Comparison of ENCODE assay signal across 8 cellular contexts in genomic region chr6:13013681-13014550, GRCh38.
DNase-seq lines count a peak whose midpoint lies in the region; ATAC-seq and TF ChIP-seq lines count a peak whose summit lies in the region.

No MANE protein-coding gene starts in this region.

- no peak for TF ChIP-seq POLR2A in breast epithelium (IDR thresholded peaks at IDR 0.05)
- TF ChIP-seq POLR2A in uterus (IDR thresholded peaks at IDR 0.05), result no peak

- H3K27ac Mint-ChIP-seq in MCF 10A (ENCODE audit: low read depth, unreplicated experiment) (no peak overlapping the region), mesothelial cell of epicardium (no peak overlapping the region)

- peak overlapping the region; percentile 50 to 71 (median 53) for H3K4me3 ChIP-seq in breast epithelium
- peak overlapping the region; percentile 24 to 27 for H3K4me3 ChIP-seq in uterus

- BruUV-seq in MCF 10A (replicated peaks; lab: Mats Ljungman, UMichigan), result no TSS peak

- CTCF ChIA-PET in MCF 10A (lab: Yijun Ruan, JAX), result interaction anchor here (0.7 kb wide), 2 partner anchors 99 to 1886 kb away, joined by 4 to 5 read pairs; no protein-coding TSS in a partner anchor

- POLR2A ChIA-PET in MCF 10A (lab: Yijun Ruan, JAX), result no interaction called here

- DNase-seq in breast epithelium (ENCODE audit: low spot score in 2 of 2) (no peak), MCF 10A (ENCODE audit: unreplicated experiment) (no peak), dermis blood vessel endothelial cell (peak; percentile 28), mesothelial cell of epicardium (ENCODE audit: low spot score in 2 of 2, unreplicated experiment in 2 of 2) (peak in 1 of 2 experiments; percentile 38), uterus (no peak), cerebellar cortex (ENCODE audit: low spot score) (no peak), DMS153 treated with DMSO at 0.1 percent for 48 hours (lab: John Stamatoyannopoulos, UW; ENCODE audit: unreplicated experiment) (no peak)

- H3K27me3 Mint-ChIP-seq in MCF 10A (ENCODE audit: insufficient read depth, unreplicated experiment) (peaks cover 68% of the 10 kb centered on the region), mesothelial cell of epicardium (ENCODE audit: low read depth) (peaks cover 89% of the 10 kb centered on the region)

- ATAC-seq in HG03378 (IDR thresholded peaks at IDR 0.05; ENCODE audit: unreplicated experiment), result no peak

- no peak for TF ChIP-seq CTCF in breast epithelium (IDR thresholded peaks at IDR 0.05)
- no peak for TF ChIP-seq CTCF in MCF 10A (IDR thresholded peaks at IDR 0.05; ENCODE audit: unreplicated experiment)
- TF ChIP-seq CTCF in mesothelial cell of epicardium (IDR thresholded peaks at IDR 0.05; ENCODE audit: unreplicated experiment), result no peak
- TF ChIP-seq CTCF in uterus (IDR thresholded peaks at IDR 0.05), result no peak

- no peaks in the 10 kb centered on the region for H3K36me3 ChIP-seq in breast epithelium
- H3K36me3 ChIP-seq in uterus, result no peaks in the 10 kb centered on the region

- H3K4me3 Mint-ChIP-seq in MCF 10A (ENCODE audit: unreplicated experiment) (no peak overlapping the region), mesothelial cell of epicardium (peak overlapping the region; percentile 74)

- H3K27ac ChIP-seq in breast epithelium (no peak overlapping the region), uterus (no peak overlapping the region)

- H3K4me1 Mint-ChIP-seq in MCF 10A (ENCODE audit: insufficient read depth, unreplicated experiment) (no peaks in the 10 kb centered on the region), mesothelial cell of epicardium (peaks cover 18% of the 10 kb centered on the region)

- H3K36me3 Mint-ChIP-seq in MCF 10A (ENCODE audit: insufficient read depth, unreplicated experiment) (no peaks in the 10 kb centered on the region), mesothelial cell of epicardium (no peaks in the 10 kb centered on the region)

- H3K9me3 Mint-ChIP-seq in MCF 10A (ENCODE audit: unreplicated experiment) (no peaks in the 10 kb centered on the region), mesothelial cell of epicardium (no peaks in the 10 kb centered on the region)

- intact Hi-C loops in breast epithelium (cut with DNase I; ENCODE audit: low total_unique reads) (no loop called here), MCF 10A (cut with micrococcal nuclease) (no loop called here), uterus (cut with DNase I; ENCODE audit: low total_unique reads) (no loop called here)

- H3K27me3 ChIP-seq in breast epithelium (peaks cover 0 to 32% of the 10 kb centered on the region in 2 donors), uterus (peaks cover 0 to 8% of the 10 kb centered on the region in 2 donors)

- H3K9me3 ChIP-seq in breast epithelium (no peaks in the 10 kb centered on the region), uterus (no peaks in the 10 kb centered on the region)

- H3K4me1 ChIP-seq in breast epithelium (no peaks in the 10 kb centered on the region), uterus (no peaks in the 10 kb centered on the region)
